ENCODE assay signal across 3 cellular contexts in the genomic region with DNA sequence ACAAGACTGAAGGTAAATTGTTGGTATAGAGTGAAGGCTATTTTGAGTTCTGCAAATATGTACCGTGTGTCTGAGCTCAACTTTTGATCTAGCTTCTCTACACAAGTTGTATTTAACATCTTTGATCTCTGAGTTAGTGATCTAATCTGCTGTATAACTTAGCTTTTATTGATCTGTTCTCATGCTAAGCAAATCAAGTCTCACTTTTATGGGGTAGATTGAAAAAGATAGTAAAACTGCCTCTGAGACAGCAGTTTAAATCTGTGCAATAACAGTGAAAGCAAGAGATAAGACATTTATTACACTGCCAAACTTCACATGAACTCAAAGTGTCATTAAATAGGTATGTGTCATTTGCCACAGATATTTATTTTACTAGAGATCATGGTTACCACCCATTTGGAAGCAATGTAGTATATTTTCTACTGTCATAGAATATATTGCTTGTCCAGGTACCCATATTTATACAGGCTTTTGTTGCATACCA.
TF ChIP-seq lines count a peak whose summit lies in the region.

No MANE protein-coding gene starts in this region.

TF ChIP-seq in SK-N-SH, 30 proteins besides CTCF, POLR2A, EP300 and RAD21 (continued from another document):
- TF ChIP-seq, protein P1, sequence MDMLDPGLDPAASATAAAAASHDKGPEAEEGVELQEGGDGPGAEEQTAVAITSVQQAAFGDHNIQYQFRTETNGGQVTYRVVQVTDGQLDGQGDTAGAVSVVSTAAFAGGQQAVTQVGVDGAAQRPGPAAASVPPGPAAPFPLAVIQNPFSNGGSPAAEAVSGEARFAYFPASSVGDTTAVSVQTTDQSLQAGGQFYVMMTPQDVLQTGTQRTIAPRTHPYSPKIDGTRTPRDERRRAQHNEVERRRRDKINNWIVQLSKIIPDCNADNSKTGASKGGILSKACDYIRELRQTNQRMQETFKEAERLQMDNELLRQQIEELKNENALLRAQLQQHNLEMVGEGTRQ (IDR thresholded peaks at IDR 0.05; ENCODE audit: borderline replicate concordance, low read depth, low read length), result no peak
TF ChIP-seq in SK-N-SH: peak in this region for 0.

TF ChIP-seq in SK-N-SH treated with all-trans-retinoic acid at 6 μM for 48 hours, 23 proteins besides CTCF, POLR2A, EP300 and RAD21 (continued from another document):
- TF ChIP-seq, protein P2, sequence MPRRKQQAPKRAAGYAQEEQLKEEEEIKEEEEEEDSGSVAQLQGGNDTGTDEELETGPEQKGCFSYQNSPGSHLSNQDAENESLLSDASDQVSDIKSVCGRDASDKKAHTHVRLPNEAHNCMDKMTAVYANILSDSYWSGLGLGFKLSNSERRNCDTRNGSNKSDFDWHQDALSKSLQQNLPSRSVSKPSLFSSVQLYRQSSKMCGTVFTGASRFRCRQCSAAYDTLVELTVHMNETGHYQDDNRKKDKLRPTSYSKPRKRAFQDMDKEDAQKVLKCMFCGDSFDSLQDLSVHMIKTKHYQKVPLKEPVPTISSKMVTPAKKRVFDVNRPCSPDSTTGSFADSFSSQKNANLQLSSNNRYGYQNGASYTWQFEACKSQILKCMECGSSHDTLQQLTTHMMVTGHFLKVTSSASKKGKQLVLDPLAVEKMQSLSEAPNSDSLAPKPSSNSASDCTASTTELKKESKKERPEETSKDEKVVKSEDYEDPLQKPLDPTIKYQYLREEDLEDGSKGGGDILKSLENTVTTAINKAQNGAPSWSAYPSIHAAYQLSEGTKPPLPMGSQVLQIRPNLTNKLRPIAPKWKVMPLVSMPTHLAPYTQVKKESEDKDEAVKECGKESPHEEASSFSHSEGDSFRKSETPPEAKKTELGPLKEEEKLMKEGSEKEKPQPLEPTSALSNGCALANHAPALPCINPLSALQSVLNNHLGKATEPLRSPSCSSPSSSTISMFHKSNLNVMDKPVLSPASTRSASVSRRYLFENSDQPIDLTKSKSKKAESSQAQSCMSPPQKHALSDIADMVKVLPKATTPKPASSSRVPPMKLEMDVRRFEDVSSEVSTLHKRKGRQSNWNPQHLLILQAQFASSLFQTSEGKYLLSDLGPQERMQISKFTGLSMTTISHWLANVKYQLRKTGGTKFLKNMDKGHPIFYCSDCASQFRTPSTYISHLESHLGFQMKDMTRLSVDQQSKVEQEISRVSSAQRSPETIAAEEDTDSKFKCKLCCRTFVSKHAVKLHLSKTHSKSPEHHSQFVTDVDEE (CRISPR knock-in tag; IDR thresholded peaks at IDR 0.05), result no peak
- TF ChIP-seq ZFP3 (CRISPR knock-in tag; IDR thresholded peaks at IDR 0.05) (no peak), ESRRG (CRISPR knock-in tag; IDR thresholded peaks at IDR 0.05) (no peak)
TF ChIP-seq in SK-N-SH treated with all-trans-retinoic acid at 6 μM for 48 hours: peak in this region for 0.

TF ChIP-seq in WTC11, 78 proteins besides CTCF, POLR2A, EP300 and RAD21 (continued from another document):
- TF ChIP-seq, protein P3, sequence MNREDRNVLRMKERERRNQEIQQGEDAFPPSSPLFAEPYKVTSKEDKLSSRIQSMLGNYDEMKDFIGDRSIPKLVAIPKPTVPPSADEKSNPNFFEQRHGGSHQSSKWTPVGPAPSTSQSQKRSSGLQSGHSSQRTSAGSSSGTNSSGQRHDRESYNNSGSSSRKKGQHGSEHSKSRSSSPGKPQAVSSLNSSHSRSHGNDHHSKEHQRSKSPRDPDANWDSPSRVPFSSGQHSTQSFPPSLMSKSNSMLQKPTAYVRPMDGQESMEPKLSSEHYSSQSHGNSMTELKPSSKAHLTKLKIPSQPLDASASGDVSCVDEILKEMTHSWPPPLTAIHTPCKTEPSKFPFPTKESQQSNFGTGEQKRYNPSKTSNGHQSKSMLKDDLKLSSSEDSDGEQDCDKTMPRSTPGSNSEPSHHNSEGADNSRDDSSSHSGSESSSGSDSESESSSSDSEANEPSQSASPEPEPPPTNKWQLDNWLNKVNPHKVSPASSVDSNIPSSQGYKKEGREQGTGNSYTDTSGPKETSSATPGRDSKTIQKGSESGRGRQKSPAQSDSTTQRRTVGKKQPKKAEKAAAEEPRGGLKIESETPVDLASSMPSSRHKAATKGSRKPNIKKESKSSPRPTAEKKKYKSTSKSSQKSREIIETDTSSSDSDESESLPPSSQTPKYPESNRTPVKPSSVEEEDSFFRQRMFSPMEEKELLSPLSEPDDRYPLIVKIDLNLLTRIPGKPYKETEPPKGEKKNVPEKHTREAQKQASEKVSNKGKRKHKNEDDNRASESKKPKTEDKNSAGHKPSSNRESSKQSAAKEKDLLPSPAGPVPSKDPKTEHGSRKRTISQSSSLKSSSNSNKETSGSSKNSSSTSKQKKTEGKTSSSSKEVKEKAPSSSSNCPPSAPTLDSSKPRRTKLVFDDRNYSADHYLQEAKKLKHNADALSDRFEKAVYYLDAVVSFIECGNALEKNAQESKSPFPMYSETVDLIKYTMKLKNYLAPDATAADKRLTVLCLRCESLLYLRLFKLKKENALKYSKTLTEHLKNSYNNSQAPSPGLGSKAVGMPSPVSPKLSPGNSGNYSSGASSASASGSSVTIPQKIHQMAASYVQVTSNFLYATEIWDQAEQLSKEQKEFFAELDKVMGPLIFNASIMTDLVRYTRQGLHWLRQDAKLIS (CRISPR knock-in tag; IDR thresholded peaks at IDR 0.05; ENCODE audit: borderline replicate concordance), result no peak
- TF ChIP-seq, protein P4, sequence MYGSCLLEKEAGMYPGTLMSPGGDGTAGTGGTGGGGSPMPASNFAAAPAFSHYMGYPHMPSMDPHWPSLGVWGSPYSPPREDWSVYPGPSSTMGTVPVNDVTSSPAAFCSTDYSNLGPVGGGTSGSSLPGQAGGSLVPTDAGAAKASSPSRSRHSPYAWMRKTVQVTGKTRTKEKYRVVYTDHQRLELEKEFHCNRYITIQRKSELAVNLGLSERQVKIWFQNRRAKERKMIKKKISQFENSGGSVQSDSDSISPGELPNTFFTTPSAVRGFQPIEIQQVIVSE (CRISPR knock-in tag; IDR thresholded peaks at IDR 0.05; ENCODE audit: borderline replicate concordance), result no peak
- TF ChIP-seq, protein P5, sequence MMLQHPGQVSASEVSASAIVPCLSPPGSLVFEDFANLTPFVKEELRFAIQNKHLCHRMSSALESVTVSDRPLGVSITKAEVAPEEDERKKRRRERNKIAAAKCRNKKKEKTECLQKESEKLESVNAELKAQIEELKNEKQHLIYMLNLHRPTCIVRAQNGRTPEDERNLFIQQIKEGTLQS (CRISPR knock-in tag; conservative IDR thresholded peaks at IDR 0.05), result no peak
- TF ChIP-seq CBFB (CRISPR knock-in tag; IDR thresholded peaks at IDR 0.05; ENCODE audit: low read depth) (no peak), CREB1 (CRISPR knock-in tag; IDR thresholded peaks at IDR 0.05) (no peak), HMGA2 (CRISPR knock-in tag; IDR thresholded peaks at IDR 0.05) (no peak), TP53 (CRISPR knock-in tag; IDR thresholded peaks at IDR 0.05) (no peak), EMX1 (CRISPR knock-in tag; IDR thresholded peaks at IDR 0.05) (no peak)
- TF ChIP-seq, protein P6, sequence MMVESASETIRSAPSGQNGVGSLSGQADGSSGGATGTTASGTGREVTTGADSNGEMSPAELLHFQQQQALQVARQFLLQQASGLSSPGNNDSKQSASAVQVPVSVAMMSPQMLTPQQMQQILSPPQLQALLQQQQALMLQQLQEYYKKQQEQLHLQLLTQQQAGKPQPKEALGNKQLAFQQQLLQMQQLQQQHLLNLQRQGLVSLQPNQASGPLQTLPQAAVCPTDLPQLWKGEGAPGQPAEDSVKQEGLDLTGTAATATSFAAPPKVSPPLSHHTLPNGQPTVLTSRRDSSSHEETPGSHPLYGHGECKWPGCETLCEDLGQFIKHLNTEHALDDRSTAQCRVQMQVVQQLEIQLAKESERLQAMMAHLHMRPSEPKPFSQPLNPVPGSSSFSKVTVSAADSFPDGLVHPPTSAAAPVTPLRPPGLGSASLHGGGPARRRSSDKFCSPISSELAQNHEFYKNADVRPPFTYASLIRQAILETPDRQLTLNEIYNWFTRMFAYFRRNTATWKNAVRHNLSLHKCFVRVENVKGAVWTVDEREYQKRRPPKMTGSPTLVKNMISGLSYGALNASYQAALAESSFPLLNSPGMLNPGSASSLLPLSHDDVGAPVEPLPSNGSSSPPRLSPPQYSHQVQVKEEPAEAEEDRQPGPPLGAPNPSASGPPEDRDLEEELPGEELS (CRISPR knock-in tag; IDR thresholded peaks at IDR 0.05), result no peak
- TF ChIP-seq, protein P7, sequence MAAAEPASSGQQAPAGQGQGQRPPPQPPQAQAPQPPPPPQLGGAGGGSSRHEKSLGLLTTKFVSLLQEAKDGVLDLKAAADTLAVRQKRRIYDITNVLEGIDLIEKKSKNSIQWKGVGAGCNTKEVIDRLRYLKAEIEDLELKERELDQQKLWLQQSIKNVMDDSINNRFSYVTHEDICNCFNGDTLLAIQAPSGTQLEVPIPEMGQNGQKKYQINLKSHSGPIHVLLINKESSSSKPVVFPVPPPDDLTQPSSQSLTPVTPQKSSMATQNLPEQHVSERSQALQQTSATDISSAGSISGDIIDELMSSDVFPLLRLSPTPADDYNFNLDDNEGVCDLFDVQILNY (CRISPR knock-in tag; IDR thresholded peaks at IDR 0.05), result no peak
- TF ChIP-seq, protein P8, sequence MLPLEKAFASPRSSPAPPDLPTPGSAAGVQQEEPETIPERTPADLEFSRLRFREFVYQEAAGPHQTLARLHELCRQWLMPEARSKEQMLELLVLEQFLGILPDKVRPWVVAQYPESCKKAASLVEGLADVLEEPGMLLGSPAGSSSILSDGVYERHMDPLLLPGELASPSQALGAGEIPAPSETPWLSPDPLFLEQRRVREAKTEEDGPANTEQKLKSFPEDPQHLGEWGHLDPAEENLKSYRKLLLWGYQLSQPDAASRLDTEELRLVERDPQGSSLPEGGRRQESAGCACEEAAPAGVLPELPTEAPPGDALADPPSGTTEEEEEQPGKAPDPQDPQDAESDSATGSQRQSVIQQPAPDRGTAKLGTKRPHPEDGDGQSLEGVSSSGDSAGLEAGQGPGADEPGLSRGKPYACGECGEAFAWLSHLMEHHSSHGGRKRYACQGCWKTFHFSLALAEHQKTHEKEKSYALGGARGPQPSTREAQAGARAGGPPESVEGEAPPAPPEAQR (CRISPR knock-in tag; IDR thresholded peaks at IDR 0.05), result no peak
